Comparison of ENCODE assay signal across 1 cellular context in the genomic region with DNA sequence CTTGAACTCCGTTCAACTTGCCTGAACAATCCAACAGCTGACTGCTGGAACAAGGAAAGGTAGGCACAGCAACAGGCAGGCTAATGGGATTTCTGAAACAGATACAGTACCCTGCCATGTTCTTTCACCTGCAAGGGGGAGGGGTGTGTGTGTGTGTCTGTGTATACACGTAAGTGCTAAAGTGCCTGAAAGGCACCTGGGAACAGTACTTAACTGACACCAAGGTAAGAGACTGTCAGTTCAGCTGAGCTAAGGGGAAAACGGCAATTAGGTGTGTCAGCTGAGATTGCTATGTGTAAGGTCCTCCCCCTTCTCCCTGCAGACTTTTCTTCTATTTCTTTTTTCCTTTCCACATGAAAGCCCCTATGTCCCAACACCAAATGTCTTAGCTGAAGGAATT.
A peak's percentile ranks its signal among the peaks of the same experiment; 100 is the strongest.
TF ChIP-seq lines count a peak whose summit lies in the region.

No MANE protein-coding gene starts in this region.

TF ChIP-seq in K562, 482 proteins besides CTCF, POLR2A, EP300 and RAD21:
- no peak for TF ChIP-seq CEBPZ (IDR thresholded peaks at IDR 0.05; ENCODE audit: borderline replicate concordance, low read depth, low read length)
- peak; percentile 22; the same call in 1 of the 2 replicates for TF ChIP-seq SUPT5H (IDR thresholded peaks at IDR 0.05)
